ENCODE assay signal across 1 cellular context in genomic region chr6:20458051-20458894, GRCh38.
TF ChIP-seq lines count a peak whose summit lies in the region.

No MANE protein-coding gene starts in this region.

TF ChIP-seq in HepG2, 621 proteins besides CTCF, POLR2A, EP300 and RAD21:
- no peak for TF ChIP-seq TBX2 (CRISPR knock-in tag; IDR thresholded peaks at IDR 0.05; ENCODE audit: borderline replicate concordance)
- no peak for TF ChIP-seq ZC3H13 (CRISPR knock-in tag; IDR thresholded peaks at IDR 0.05)
- TF ChIP-seq GMEB2 (CRISPR knock-in tag; IDR thresholded peaks at IDR 0.05; ENCODE audit: low read depth) = no peak
- no peak for TF ChIP-seq HMG20B (CRISPR knock-in tag; conservative IDR thresholded peaks at IDR 0.05)
- TF ChIP-seq NFE2L2 (IDR thresholded peaks at IDR 0.05; ENCODE audit: low read length) = no peak
- no peak for TF ChIP-seq FOSL1 (CRISPR knock-in tag; IDR thresholded peaks at IDR 0.05; ENCODE audit: borderline replicate concordance)
- TF ChIP-seq ZNF557 (CRISPR knock-in tag; IDR thresholded peaks at IDR 0.05) = no peak
- TF ChIP-seq, protein P1, sequence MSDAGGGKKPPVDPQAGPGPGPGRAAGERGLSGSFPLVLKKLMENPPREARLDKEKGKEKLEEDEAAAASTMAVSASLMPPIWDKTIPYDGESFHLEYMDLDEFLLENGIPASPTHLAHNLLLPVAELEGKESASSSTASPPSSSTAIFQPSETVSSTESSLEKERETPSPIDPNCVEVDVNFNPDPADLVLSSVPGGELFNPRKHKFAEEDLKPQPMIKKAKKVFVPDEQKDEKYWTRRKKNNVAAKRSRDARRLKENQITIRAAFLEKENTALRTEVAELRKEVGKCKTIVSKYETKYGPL (CRISPR knock-in tag; IDR thresholded peaks at IDR 0.05) = no peak
- TF ChIP-seq PRDM15 (CRISPR knock-in tag; IDR thresholded peaks at IDR 0.05) = no peak
- no peak for TF ChIP-seq MXD1 (CRISPR knock-in tag; IDR thresholded peaks at IDR 0.05)
- TF ChIP-seq, protein P2, sequence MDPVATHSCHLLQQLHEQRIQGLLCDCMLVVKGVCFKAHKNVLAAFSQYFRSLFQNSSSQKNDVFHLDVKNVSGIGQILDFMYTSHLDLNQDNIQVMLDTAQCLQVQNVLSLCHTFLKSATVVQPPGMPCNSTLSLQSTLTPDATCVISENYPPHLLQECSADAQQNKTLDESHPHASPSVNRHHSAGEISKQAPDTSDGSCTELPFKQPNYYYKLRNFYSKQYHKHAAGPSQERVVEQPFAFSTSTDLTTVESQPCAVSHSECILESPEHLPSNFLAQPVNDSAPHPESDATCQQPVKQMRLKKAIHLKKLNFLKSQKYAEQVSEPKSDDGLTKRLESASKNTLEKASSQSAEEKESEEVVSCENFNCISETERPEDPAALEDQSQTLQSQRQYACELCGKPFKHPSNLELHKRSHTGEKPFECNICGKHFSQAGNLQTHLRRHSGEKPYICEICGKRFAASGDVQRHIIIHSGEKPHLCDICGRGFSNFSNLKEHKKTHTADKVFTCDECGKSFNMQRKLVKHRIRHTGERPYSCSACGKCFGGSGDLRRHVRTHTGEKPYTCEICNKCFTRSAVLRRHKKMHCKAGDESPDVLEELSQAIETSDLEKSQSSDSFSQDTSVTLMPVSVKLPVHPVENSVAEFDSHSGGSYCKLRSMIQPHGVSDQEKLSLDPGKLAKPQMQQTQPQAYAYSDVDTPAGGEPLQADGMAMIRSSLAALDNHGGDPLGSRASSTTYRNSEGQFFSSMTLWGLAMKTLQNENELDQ (CRISPR knock-in tag; IDR thresholded peaks at IDR 0.05; ENCODE audit: borderline replicate concordance) = no peak
- no peak for TF ChIP-seq JUND (CRISPR knock-in tag; IDR thresholded peaks at IDR 0.05)
